ENCODE assay signal across 1 cellular context in the genomic region with DNA sequence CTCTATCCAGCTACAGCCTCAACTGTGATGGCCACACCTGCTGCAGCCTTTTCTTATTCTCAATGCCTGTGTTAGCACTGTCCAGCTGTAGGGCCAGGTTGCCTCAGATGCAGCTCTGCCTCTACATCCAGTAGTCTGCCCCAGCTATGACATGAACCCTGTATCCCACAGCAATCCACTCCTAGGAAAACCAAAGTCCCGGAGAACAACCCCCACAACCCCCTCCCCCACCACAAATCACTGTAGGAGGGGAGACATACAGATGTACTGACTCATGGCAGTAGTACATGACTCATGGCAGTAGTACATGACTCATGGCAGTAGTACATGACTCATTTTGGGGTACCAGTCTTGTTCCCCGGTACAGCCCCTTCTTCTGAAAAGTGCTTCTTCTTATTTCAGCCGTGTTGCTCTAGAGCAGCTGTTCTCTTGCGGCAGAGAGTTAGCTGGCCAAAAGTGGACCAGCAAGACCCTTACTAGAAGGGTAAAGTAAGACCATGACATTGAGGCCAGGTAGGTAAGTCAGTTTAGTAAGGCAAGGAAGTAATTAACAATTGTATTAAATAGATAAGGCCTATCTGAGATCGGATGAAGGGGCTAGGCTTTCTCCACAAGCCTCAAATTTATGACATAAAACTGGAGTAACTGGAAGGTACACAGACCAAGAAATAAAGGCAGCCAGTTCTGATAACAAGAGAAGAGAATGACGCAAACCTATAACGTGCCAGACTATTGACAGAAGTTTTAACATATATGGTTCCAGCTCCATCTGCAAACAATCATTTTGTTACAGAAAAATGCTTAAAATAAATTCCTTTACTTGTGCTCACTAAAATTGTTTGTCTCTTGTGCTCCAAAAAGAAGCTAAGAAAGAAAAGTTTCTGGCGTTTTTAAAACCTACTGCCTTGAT.
TF ChIP-seq lines count a peak whose summit lies in the region.

No MANE protein-coding gene starts in this region.

TF ChIP-seq in GM12878, 131 proteins besides CTCF, POLR2A, EP300 and RAD21 (continued from another document and continues in another):
- TF ChIP-seq TCF7 (IDR thresholded peaks at IDR 0.05; ENCODE audit: borderline replicate concordance) (peak; percentile 74), MTA2 (IDR thresholded peaks at IDR 0.05; ENCODE audit: low read depth) (no peak; the same call in 1 of the 2 replicates), HDGF (IDR thresholded peaks at IDR 0.05) (no peak), CREM (IDR thresholded peaks at IDR 0.05; ENCODE audit: low read depth) (peak; percentile 97), SMAD1 (IDR thresholded peaks at IDR 0.05; ENCODE audit: low read depth, partially characterized antibody) (no peak), TCF12 (IDR thresholded peaks at IDR 0.05; ENCODE audit: low read depth, low read length) (peak; percentile 94), IKZF1 (conservative IDR thresholded peaks at IDR 0.05) (peak; percentile 29; the same call in 1 of the 2 replicates), IRF4 (IDR thresholded peaks at IDR 0.05; ENCODE audit: low read depth, low read length) (peak; percentile 100), ZNF24 (IDR thresholded peaks at IDR 0.05) (no peak), ESRRA (IDR thresholded peaks at IDR 0.05; ENCODE audit: low read length) (no peak), BCL11A (IDR thresholded peaks at IDR 0.05; ENCODE audit: low read depth, low read length) (peak; percentile 99), CREB1 (IDR thresholded peaks at IDR 0.05; ENCODE audit: low read depth) (peak; percentile 48; the same call in 1 of the 2 replicates), MTA3 (IDR thresholded peaks at IDR 0.05; ENCODE audit: borderline replicate concordance, low read length) (peak; percentile 98), EGR1 (IDR thresholded peaks at IDR 0.05; ENCODE audit: borderline replicate concordance in 1 of 2, low read depth in 2 of 2, low read length in 2 of 2) (peak in 1 of 2 experiments; percentile 61; a peak in 2 of 3 replicates), POLR2AphosphoS2 (IDR thresholded peaks at IDR 0.05; ENCODE audit: low read depth, low read length) (no peak), ETV6 (conservative IDR thresholded peaks at IDR 0.05 in 1 of 2, IDR thresholded peaks at IDR 0.05 in 1 of 2; ENCODE audit: borderline replicate concordance in 1 of 2, low read depth in 1 of 2) (peak in 1 of 2 experiments; percentile 64; a peak in 1 of 4 replicates), SREBF1 (IDR thresholded peaks at IDR 0.05; ENCODE audit: low read length) (no peak), MEF2A (IDR thresholded peaks at IDR 0.05; ENCODE audit: insufficient read depth, low read depth, low read length) (peak; percentile 86), TAF1 (IDR thresholded peaks at IDR 0.05; ENCODE audit: borderline replicate concordance, low read depth, low read length) (peak; percentile 19; the same call in 1 of the 2 replicates), TCF3 (IDR thresholded peaks at IDR 0.05; ENCODE audit: borderline replicate concordance, insufficient read depth, low read depth, low read length) (peak; percentile 97), KLF5 (IDR thresholded peaks at IDR 0.05; ENCODE audit: partially characterized antibody) (no peak), NBN (IDR thresholded peaks at IDR 0.05) (no peak), RCOR1 (conservative IDR thresholded peaks at IDR 0.05; ENCODE audit: low read depth, low read length) (peak; percentile 84; the same call in 1 of the 2 replicates), HCFC1 (IDR thresholded peaks at IDR 0.05; ENCODE audit: low read length) (no peak), NR2C2 (IDR thresholded peaks at IDR 0.05; ENCODE audit: borderline replicate concordance, control insufficient read depth, insufficient read length, low read depth) (no peak), GATAD2B (conservative IDR thresholded peaks at IDR 0.05; ENCODE audit: low read depth) (no peak), RFX5 (IDR thresholded peaks at IDR 0.05; ENCODE audit: low read depth, low read length) (no peak), SP1 (IDR thresholded peaks at IDR 0.05; ENCODE audit: low read depth, low read length) (peak; percentile 71), CHD2 (IDR thresholded peaks at IDR 0.05; ENCODE audit: borderline replicate concordance, low read depth, low read length) (no peak), MEF2B (IDR thresholded peaks at IDR 0.05; ENCODE audit: partially characterized antibody, poor library complexity, severe bottlenecking) (no peak), JUND (IDR thresholded peaks at IDR 0.05; ENCODE audit: low read depth, low read length) (peak; percentile 78; the same call in 1 of the 2 replicates), CBX5 (IDR thresholded peaks at IDR 0.05; ENCODE audit: low read depth) (peak; percentile 79), TBL1XR1 (IDR thresholded peaks at IDR 0.05; ENCODE audit: low read depth, low read length) (peak; percentile 87), RELA (IDR thresholded peaks at IDR 0.05; ENCODE audit: borderline replicate concordance, partially characterized antibody) (no peak)
- TF ChIP-seq, protein P1, sequence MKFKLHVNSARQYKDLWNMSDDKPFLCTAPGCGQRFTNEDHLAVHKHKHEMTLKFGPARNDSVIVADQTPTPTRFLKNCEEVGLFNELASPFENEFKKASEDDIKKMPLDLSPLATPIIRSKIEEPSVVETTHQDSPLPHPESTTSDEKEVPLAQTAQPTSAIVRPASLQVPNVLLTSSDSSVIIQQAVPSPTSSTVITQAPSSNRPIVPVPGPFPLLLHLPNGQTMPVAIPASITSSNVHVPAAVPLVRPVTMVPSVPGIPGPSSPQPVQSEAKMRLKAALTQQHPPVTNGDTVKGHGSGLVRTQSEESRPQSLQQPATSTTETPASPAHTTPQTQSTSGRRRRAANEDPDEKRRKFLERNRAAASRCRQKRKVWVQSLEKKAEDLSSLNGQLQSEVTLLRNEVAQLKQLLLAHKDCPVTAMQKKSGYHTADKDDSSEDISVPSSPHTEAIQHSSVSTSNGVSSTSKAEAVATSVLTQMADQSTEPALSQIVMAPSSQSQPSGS (IDR thresholded peaks at IDR 0.05; ENCODE audit: low read length) = peak; percentile 99
- TF ChIP-seq, protein P2, sequence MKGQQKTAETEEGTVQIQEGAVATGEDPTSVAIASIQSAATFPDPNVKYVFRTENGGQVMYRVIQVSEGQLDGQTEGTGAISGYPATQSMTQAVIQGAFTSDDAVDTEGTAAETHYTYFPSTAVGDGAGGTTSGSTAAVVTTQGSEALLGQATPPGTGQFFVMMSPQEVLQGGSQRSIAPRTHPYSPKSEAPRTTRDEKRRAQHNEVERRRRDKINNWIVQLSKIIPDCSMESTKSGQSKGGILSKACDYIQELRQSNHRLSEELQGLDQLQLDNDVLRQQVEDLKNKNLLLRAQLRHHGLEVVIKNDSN (IDR thresholded peaks at IDR 0.05; ENCODE audit: borderline replicate concordance, extremely low read length, insufficient read depth, low read depth, low read length) = no peak
- TF ChIP-seq, protein P3, sequence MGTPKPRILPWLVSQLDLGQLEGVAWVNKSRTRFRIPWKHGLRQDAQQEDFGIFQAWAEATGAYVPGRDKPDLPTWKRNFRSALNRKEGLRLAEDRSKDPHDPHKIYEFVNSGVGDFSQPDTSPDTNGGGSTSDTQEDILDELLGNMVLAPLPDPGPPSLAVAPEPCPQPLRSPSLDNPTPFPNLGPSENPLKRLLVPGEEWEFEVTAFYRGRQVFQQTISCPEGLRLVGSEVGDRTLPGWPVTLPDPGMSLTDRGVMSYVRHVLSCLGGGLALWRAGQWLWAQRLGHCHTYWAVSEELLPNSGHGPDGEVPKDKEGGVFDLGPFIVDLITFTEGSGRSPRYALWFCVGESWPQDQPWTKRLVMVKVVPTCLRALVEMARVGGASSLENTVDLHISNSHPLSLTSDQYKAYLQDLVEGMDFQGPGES (IDR thresholded peaks at IDR 0.05) = no peak
- TF ChIP-seq, protein P4, sequence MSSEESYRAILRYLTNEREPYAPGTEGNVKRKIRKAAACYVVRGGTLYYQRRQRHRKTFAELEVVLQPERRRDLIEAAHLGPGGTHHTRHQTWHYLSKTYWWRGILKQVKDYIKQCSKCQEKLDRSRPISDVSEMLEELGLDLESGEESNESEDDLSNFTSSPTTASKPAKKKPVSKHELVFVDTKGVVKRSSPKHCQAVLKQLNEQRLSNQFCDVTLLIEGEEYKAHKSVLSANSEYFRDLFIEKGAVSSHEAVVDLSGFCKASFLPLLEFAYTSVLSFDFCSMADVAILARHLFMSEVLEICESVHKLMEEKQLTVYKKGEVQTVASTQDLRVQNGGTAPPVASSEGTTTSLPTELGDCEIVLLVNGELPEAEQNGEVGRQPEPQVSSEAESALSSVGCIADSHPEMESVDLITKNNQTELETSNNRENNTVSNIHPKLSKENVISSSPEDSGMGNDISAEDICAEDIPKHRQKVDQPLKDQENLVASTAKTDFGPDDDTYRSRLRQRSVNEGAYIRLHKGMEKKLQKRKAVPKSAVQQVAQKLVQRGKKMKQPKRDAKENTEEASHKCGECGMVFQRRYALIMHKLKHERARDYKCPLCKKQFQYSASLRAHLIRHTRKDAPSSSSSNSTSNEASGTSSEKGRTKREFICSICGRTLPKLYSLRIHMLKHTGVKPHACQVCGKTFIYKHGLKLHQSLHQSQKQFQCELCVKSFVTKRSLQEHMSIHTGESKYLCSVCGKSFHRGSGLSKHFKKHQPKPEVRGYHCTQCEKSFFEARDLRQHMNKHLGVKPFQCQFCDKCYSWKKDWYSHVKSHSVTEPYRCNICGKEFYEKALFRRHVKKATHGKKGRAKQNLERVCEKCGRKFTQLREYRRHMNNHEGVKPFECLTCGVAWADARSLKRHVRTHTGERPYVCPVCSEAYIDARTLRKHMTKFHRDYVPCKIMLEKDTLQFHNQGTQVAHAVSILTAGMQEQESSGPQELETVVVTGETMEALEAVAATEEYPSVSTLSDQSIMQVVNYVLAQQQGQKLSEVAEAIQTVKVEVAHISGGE (CRISPR knock-in tag; IDR thresholded peaks at IDR 0.05) = no peak
- TF ChIP-seq, protein P5, sequence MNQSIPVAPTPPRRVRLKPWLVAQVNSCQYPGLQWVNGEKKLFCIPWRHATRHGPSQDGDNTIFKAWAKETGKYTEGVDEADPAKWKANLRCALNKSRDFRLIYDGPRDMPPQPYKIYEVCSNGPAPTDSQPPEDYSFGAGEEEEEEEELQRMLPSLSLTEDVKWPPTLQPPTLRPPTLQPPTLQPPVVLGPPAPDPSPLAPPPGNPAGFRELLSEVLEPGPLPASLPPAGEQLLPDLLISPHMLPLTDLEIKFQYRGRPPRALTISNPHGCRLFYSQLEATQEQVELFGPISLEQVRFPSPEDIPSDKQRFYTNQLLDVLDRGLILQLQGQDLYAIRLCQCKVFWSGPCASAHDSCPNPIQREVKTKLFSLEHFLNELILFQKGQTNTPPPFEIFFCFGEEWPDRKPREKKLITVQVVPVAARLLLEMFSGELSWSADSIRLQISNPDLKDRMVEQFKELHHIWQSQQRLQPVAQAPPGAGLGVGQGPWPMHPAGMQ (IDR thresholded peaks at IDR 0.05; ENCODE audit: borderline replicate concordance) = no peak
- TF ChIP-seq, protein P6, sequence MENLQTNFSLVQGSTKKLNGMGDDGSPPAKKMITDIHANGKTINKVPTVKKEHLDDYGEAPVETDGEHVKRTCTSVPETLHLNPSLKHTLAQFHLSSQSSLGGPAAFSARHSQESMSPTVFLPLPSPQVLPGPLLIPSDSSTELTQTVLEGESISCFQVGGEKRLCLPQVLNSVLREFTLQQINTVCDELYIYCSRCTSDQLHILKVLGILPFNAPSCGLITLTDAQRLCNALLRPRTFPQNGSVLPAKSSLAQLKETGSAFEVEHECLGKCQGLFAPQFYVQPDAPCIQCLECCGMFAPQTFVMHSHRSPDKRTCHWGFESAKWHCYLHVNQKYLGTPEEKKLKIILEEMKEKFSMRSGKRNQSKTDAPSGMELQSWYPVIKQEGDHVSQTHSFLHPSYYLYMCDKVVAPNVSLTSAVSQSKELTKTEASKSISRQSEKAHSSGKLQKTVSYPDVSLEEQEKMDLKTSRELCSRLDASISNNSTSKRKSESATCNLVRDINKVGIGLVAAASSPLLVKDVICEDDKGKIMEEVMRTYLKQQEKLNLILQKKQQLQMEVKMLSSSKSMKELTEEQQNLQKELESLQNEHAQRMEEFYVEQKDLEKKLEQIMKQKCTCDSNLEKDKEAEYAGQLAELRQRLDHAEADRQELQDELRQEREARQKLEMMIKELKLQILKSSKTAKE (IDR thresholded peaks at IDR 0.05; ENCODE audit: low read depth, poor library complexity, severe bottlenecking) = no peak
- TF ChIP-seq, protein P7, sequence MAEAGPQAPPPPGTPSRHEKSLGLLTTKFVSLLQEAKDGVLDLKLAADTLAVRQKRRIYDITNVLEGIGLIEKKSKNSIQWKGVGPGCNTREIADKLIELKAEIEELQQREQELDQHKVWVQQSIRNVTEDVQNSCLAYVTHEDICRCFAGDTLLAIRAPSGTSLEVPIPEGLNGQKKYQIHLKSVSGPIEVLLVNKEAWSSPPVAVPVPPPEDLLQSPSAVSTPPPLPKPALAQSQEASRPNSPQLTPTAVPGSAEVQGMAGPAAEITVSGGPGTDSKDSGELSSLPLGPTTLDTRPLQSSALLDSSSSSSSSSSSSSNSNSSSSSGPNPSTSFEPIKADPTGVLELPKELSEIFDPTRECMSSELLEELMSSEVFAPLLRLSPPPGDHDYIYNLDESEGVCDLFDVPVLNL (IDR thresholded peaks at IDR 0.05; ENCODE audit: low read depth, low read length) = no peak
- TF ChIP-seq, protein P8, sequence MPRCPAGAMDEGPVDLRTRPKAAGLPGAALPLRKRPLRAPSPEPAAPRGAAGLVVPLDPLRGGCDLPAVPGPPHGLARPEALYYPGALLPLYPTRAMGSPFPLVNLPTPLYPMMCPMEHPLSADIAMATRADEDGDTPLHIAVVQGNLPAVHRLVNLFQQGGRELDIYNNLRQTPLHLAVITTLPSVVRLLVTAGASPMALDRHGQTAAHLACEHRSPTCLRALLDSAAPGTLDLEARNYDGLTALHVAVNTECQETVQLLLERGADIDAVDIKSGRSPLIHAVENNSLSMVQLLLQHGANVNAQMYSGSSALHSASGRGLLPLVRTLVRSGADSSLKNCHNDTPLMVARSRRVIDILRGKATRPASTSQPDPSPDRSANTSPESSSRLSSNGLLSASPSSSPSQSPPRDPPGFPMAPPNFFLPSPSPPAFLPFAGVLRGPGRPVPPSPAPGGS (IDR thresholded peaks at IDR 0.05; ENCODE audit: borderline replicate concordance, insufficient read depth, low read depth, low read length, poor library complexity, severe bottlenecking) = peak; percentile 100
- TF ChIP-seq, protein P9, sequence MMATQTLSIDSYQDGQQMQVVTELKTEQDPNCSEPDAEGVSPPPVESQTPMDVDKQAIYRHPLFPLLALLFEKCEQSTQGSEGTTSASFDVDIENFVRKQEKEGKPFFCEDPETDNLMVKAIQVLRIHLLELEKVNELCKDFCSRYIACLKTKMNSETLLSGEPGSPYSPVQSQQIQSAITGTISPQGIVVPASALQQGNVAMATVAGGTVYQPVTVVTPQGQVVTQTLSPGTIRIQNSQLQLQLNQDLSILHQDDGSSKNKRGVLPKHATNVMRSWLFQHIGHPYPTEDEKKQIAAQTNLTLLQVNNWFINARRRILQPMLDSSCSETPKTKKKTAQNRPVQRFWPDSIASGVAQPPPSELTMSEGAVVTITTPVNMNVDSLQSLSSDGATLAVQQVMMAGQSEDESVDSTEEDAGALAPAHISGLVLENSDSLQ (IDR thresholded peaks at IDR 0.05) = no peak
- TF ChIP-seq, protein P10, sequence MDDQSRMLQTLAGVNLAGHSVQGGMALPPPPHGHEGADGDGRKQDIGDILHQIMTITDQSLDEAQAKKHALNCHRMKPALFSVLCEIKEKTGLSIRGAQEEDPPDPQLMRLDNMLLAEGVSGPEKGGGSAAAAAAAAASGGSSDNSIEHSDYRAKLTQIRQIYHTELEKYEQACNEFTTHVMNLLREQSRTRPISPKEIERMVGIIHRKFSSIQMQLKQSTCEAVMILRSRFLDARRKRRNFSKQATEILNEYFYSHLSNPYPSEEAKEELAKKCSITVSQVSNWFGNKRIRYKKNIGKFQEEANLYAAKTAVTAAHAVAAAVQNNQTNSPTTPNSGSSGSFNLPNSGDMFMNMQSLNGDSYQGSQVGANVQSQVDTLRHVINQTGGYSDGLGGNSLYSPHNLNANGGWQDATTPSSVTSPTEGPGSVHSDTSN (IDR thresholded peaks at IDR 0.05; ENCODE audit: insufficient replicate concordance, low read depth, low read length) = peak; percentile 23
